16 cellular contexts compared by ENCODE assay signal in genomic region chr14:67485501-67486095, GRCh38. TPM values are rescaled to one million over a fixed set of nuclear protein-coding genes. Genes with fewer than 3 reads are reported as not detected.
DNase-seq lines count a peak whose midpoint lies in the region; ATAC-seq, FAIRE-seq and TF ChIP-seq lines count a peak whose summit lies in the region.
"Had no signal": no experiment of that assay in that cellular context is flagged by ENCODE, and none has a peak within 500 bp of the region (broad histone marks: within the 10 kb centered on the region; RNA-seq: fewer than 3 reads in every experiment).

No MANE protein-coding gene starts in this region.

- ATAC-seq in HepG2 = peak; percentile 43
- ATAC-seq: left cardiac atrium had no signal

- peak overlapping the region in 5 of 11 experiments; percentile 0 to 44 (median 4); a peak in 1 of 22 replicates for H3K9ac ChIP-seq in BLaER1 treated with 17β-estradiol and CSF1 and Interleukin-3, amounts not matched to agents 10 nM and 100 nM
- no peak overlapping the region for H3K9ac ChIP-seq in astrocyte (ENCODE audit: low read length)
- H3K9ac ChIP-seq in HepG2 (ENCODE audit: insufficient read depth, low read depth, low read length) = no peak overlapping the region

- H3K27ac Mint-ChIP-seq in astrocyte (ENCODE audit: unreplicated experiment) = peak overlapping the region; percentile 15

- TF ChIP-seq RAD21 in HepG2 (CRISPR knock-in tag; IDR thresholded peaks at IDR 0.05) = no peak

- no peaks in the 10 kb centered on the region for H3K36me3 Mint-ChIP-seq in astrocyte (ENCODE audit: low read depth, unreplicated experiment)

- H3K27me3 ChIP-seq in BLaER1 treated with 17β-estradiol and CSF1 and Interleukin-3, amounts not matched to agents 10 nM and 100 nM = no peaks in the 10 kb centered on the region
- H3K27me3 ChIP-seq in astrocyte (ENCODE audit: insufficient read depth, low read length) = no peaks in the 10 kb centered on the region
- H3K27me3 ChIP-seq in HepG2 (ENCODE audit: control insufficient read depth in 1 of 2, insufficient read depth in 2 of 2, low read length in 2 of 2) = peaks cover 0 to 10% of the 10 kb centered on the region in 2 experiments; a peak in 3 of 5 replicates
- 0 out of 2 replicates have a peak, but pooled peaks cover 5% of the 10 kb centered on the region for H3K27me3 ChIP-seq in PC-9 (ENCODE audit: insufficient read depth, low read depth)
- H3K27me3 ChIP-seq: dorsolateral prefrontal cortex, sigmoid colon had no signal

- in situ Hi-C loops in HepG2 (cut with HindIII; ENCODE audit: extremely low pct_ligation_motif_present, low pct_unique_long_range_greater_than_20kb) = no loop called here

- H3K79me2 ChIP-seq in astrocyte (ENCODE audit: insufficient read depth, low read length) (no peaks in the 10 kb centered on the region), HepG2 (ENCODE audit: insufficient read depth, low read length) (no peaks in the 10 kb centered on the region), PC-9 (ENCODE audit: low read depth) (no peaks in the 10 kb centered on the region)

- intact Hi-C loops in HepG2 (cut with micrococcal nuclease; ENCODE audit: unreplicated experiment) = no loop called here
- intact Hi-C loops in PC-9 (cut with micrococcal nuclease; ENCODE audit: unreplicated experiment) = no loop called here

- no peaks in the 10 kb centered on the region for H3K36me3 ChIP-seq in BLaER1 treated with 17β-estradiol and CSF1 and Interleukin-3, amounts not matched to agents 10 nM and 100 nM
- H3K36me3 ChIP-seq in astrocyte (ENCODE audit: insufficient read depth, low read length) (no peaks in the 10 kb centered on the region), HepG2 (replicated peaks in 1 of 2; ENCODE audit: control insufficient read depth in 1 of 2, insufficient read depth in 2 of 2, low read length in 2 of 2) (no peaks in the 10 kb centered on the region), PC-9 (ENCODE audit: low read depth) (no peaks in the 10 kb centered on the region)
- H3K36me3 ChIP-seq: sigmoid colon had no signal

- BruUV-seq in HepG2 (replicated peaks; lab: Mats Ljungman, UMichigan) (no TSS peak), PC-9 (replicated peaks; lab: Mats Ljungman, UMichigan) (no TSS peak)

- H3K27me3 Mint-ChIP-seq in astrocyte (ENCODE audit: low read depth, unreplicated experiment) = peaks cover 15% of the 10 kb centered on the region

- H3K9me3 Mint-ChIP-seq in astrocyte (ENCODE audit: unreplicated experiment) = peaks cover 4% of the 10 kb centered on the region

- no peak overlapping the region for H3K4me3 Mint-ChIP-seq in astrocyte (ENCODE audit: unreplicated experiment)

- no peaks in the 10 kb centered on the region for H3K9me2 ChIP-seq in PC-9 (ENCODE audit: insufficient read depth)

- DNase-seq in astrocyte (ENCODE audit: low read depth) (no peak), HepG2 (ENCODE audit: low spot score) (no peak), D341Med (ENCODE audit: low spot score) (no peak), PC-9 (no peak), NCI-H82 treated with DMSO at 0.1 percent for 48 hours (lab: John Stamatoyannopoulos, UW; ENCODE audit: unreplicated experiment) (no peak), T-helper 2 cell (no peak)
- DNase-seq: amniotic stem cell, dorsolateral prefrontal cortex, left cardiac atrium, NCI-H526, SHP77 treated with DMSO at 0.1 percent for 48 hours, sigmoid colon had no signal

- no peaks in the 10 kb centered on the region for H3F3A ChIP-seq in PC-9 (ENCODE audit: insufficient read depth, low read depth)

- 17% methylated on average over 4 of the region's 4 CpGs for WGBS in HepG2 (ENCODE audit: low lambda C conversion rate)

- peak overlapping the region; percentile 8 to 94 (median 68); a peak in 21 of 22 replicates for H3K4me2 ChIP-seq in BLaER1 treated with 17β-estradiol and CSF1 and Interleukin-3, amounts not matched to agents 10 nM and 100 nM
- H3K4me2 ChIP-seq in astrocyte (ENCODE audit: low read length) (no peak overlapping the region), HepG2 (ENCODE audit: low read depth, low read length) (no peak overlapping the region), PC-9 (no peak overlapping the region)

- TF ChIP-seq EP300 in HepG2 (IDR thresholded peaks at IDR 0.05; ENCODE audit: low read depth in 2 of 2, low read length in 2 of 2) = no peak
- no peak for TF ChIP-seq EP300 in HepG2 (CRISPR knock-in tag; IDR thresholded peaks at IDR 0.05; ENCODE audit: borderline replicate concordance)

- CTCF ChIA-PET in HepG2 (lab: Yijun Ruan, JAX; ENCODE audit: low intra/inter-chr PET ratio, low total read pairs) (no interaction called here), PC-9 (lab: Charles Lee) (no interaction called here)

- no peak overlapping the region for H3K4me3 ChIP-seq in BLaER1 treated with 17β-estradiol and CSF1 and Interleukin-3, amounts not matched to agents 10 nM and 100 nM
- no peak overlapping the region for H3K4me3 ChIP-seq in GM12875 (ENCODE audit: low read depth, low read length)
- no peak overlapping the region for H3K4me3 ChIP-seq in astrocyte (ENCODE audit: insufficient read depth, low read depth, low read length)
- no peak overlapping the region for H3K4me3 ChIP-seq in HepG2 (replicated peaks in 1 of 3; ENCODE audit: insufficient read depth in 1 of 3, low read depth in 2 of 3, low read length in 3 of 3)
- H3K4me3 ChIP-seq in PC-9 = no peak overlapping the region
- H3K4me3 ChIP-seq: dorsolateral prefrontal cortex, sigmoid colon had no signal

- H3K9me3 ChIP-seq in BLaER1 treated with 17β-estradiol and CSF1 and Interleukin-3, amounts not matched to agents 10 nM and 100 nM (replicated peaks in 1 of 11) = peaks cover 0 to 6% (median 0%) of the 10 kb centered on the region in 11 experiments; a peak in 3 of 22 replicates
- H3K9me3 ChIP-seq in astrocyte (ENCODE audit: insufficient read depth, low read depth, low read length) (no peaks in the 10 kb centered on the region), HepG2 (ENCODE audit: low read length) (no peaks in the 10 kb centered on the region), PC-9 (ENCODE audit: insufficient read depth, low read depth) (no peaks in the 10 kb centered on the region)
- H3K9me3 ChIP-seq: sigmoid colon had no signal

- POLR2A ChIA-PET in HepG2 (lab: Yijun Ruan, JAX) = no interaction called here
- POLR2A ChIA-PET in PC-9 (lab: Charles Lee; ENCODE audit: unreplicated experiment) = no interaction called here

- peaks cover 47 to 78% (median 71%) of the 10 kb centered on the region in 10 experiments for H3K4me1 ChIP-seq in BLaER1 treated with 17β-estradiol and CSF1 and Interleukin-3, amounts not matched to agents 10 nM and 100 nM
- H3K4me1 ChIP-seq in astrocyte (ENCODE audit: insufficient read depth, low read length) = no peaks in the 10 kb centered on the region
- peaks cover 18% of the 10 kb centered on the region for H3K4me1 ChIP-seq in HepG2 (ENCODE audit: insufficient read depth, low read length)
- no peaks in the 10 kb centered on the region for H3K4me1 ChIP-seq in PC-9 (replicated peaks; ENCODE audit: insufficient read depth)
- H3K4me1 ChIP-seq: sigmoid colon had no signal

- TF ChIP-seq POLR2A in HepG2 (IDR thresholded peaks at IDR 0.05; ENCODE audit: insufficient read depth in 1 of 2, low read depth in 2 of 2, low read length in 2 of 2) = no peak

- 0 out of 2 replicates have a peak, but pooled peaks have one; percentile 4 for TF ChIP-seq CTCF in GM12875 (IDR thresholded peaks at IDR 0.05; ENCODE audit: borderline replicate concordance, insufficient read depth, low read depth, low read length)
- no peak for TF ChIP-seq CTCF in astrocyte (IDR thresholded peaks at IDR 0.05; ENCODE audit: insufficient read depth, low read depth, low read length)
- TF ChIP-seq CTCF in HepG2 (CRISPR knock-in tag; IDR thresholded peaks at IDR 0.05) = no peak
- no peak for TF ChIP-seq CTCF in PC-9 (conservative IDR thresholded peaks at IDR 0.05)

- H2AFZ ChIP-seq in astrocyte (ENCODE audit: low read depth, low read length) (no peak overlapping the region), HepG2 (ENCODE audit: low read length) (no peak overlapping the region), PC-9 (no peak overlapping the region)

- H3K4me1 Mint-ChIP-seq in astrocyte (ENCODE audit: low read depth, unreplicated experiment) = peaks cover 6% of the 10 kb centered on the region

- H3K27ac ChIP-seq in BLaER1 treated with 17β-estradiol and CSF1 and Interleukin-3, amounts not matched to agents 10 nM and 100 nM = peak overlapping the region in 5 of 11 experiments; percentile 3 to 50 (median 35); a peak in 6 of 22 replicates
- H3K27ac ChIP-seq in astrocyte (ENCODE audit: low read depth, low read length) (no peak overlapping the region), HepG2 (ENCODE audit: extremely low read length, insufficient read depth, low read length) (no peak overlapping the region), PC-9 (no peak overlapping the region)
- H3K27ac ChIP-seq: C4-2B, sigmoid colon, VCaP had no signal

- FAIRE-seq in astrocyte (lab: Jason Lieb, UNC) (no peak), HepG2 (lab: Jason Lieb, UNC) (no peak)

- peaks cover 0 to 4% (median 0%) of the 10 kb centered on the region in 11 experiments; a peak in 1 of 22 replicates for H4K20me1 ChIP-seq in BLaER1 treated with 17β-estradiol and CSF1 and Interleukin-3, amounts not matched to agents 10 nM and 100 nM
- H4K20me1 ChIP-seq in astrocyte (ENCODE audit: insufficient read depth, low read length) (no peaks in the 10 kb centered on the region), HepG2 (ENCODE audit: insufficient read depth, low read length) (no peaks in the 10 kb centered on the region), PC-9 (ENCODE audit: insufficient read depth) (no peaks in the 10 kb centered on the region)

RNA-seq across cellular contexts. Expression of gene TMEM229B, which starts 2.9 kb away (rescaled TPM):
- total RNA-seq in astrocyte = 1.3 and 1.8 TPM in 2 replicates
- 0.93 and 1.1 TPM in 2 replicates for total RNA-seq in HepG2 (2016; rRNA removed; fragmentation: Illumina TruSeq; extraction: Trizol)
- total RNA-seq in HepG2 (2016; cell fraction: cytosol; rRNA removed; fragmentation: Illumina TruSeq; extraction: Trizol; ENCODE audit: low read depth) = 0.10 and 0.26 TPM in 2 replicates
- 0.62 and 1.1 TPM in 2 replicates for total RNA-seq in HepG2 (2016; cell fraction: insoluble cytoplasmic fraction; rRNA removed; fragmentation: Illumina TruSeq; extraction: Trizol)
- total RNA-seq in HepG2 (2016; cell fraction: membrane; rRNA removed; fragmentation: Illumina TruSeq; extraction: Trizol) = 0.46 and 0.55 TPM in 2 replicates
- 0.47 and 0.75 TPM in 2 replicates for total RNA-seq in HepG2 (2016; cell fraction: nucleus; rRNA removed; fragmentation: Illumina TruSeq; extraction: Trizol)
- polyA plus RNA-seq in HepG2 (2011; rRNA removed) = 0.69 and 1.6 TPM in 2 replicates
- 0.97 and 1.3 TPM in 2 replicates for polyA plus RNA-seq in HepG2 (2011; cell fraction: cytosol; rRNA removed)
- polyA plus RNA-seq in HepG2 (2011; cell fraction: nucleus; rRNA removed) = 0.92 and 1.5 TPM in 2 replicates
- 0.59 and 2.0 TPM in 2 replicates for polyA plus RNA-seq in HepG2 (2012)
- polyA plus RNA-seq in HepG2 (2016; cell fraction: cytosol; fragmentation: Illumina TruSeq; extraction: Trizol; ENCODE audit: low read depth) = 0.05 and 0.12 TPM in 2 replicates
- polyA plus RNA-seq in HepG2 (2016; cell fraction: insoluble cytoplasmic fraction; fragmentation: Illumina TruSeq; extraction: Trizol; ENCODE audit: low read depth) = 0.37 and 1.0 TPM in 2 replicates
- 0.29 and 0.74 TPM in 2 replicates for polyA plus RNA-seq in HepG2 (2016; cell fraction: membrane; fragmentation: Illumina TruSeq; extraction: Trizol; ENCODE audit: low read depth)
- 0.71 and 1.0 TPM in 2 replicates for polyA plus RNA-seq in HepG2 (2016; cell fraction: nucleus; fragmentation: Illumina TruSeq; extraction: Trizol; ENCODE audit: insufficient read depth, low read depth)
- polyA minus RNA-seq in HepG2 (2011; rRNA and poly(A)+ RNA removed; ENCODE audit: low replicate concordance) = 0.19 and 7.1 TPM in 2 replicates
- polyA minus RNA-seq in HepG2 (2011; cell fraction: cytosol; rRNA and poly(A)+ RNA removed) = 0.44 and 1.3 TPM in 2 replicates
- 3.2 and 4.6 TPM in 2 replicates for polyA minus RNA-seq in HepG2 (2011; cell fraction: nucleus; rRNA and poly(A)+ RNA removed)
- 1.2 and 1.6 TPM in 2 replicates for total RNA-seq in PC-9 (2021)

RNA-seq across cellular contexts. Expression of gene PLEKHH1, which starts 47.5 kb away (rescaled TPM):
- total RNA-seq in astrocyte = 2.3 and 3.3 TPM in 2 replicates
- 4.8 and 8.6 TPM in 2 replicates for total RNA-seq in HepG2 (2016; rRNA removed; fragmentation: Illumina TruSeq; extraction: Trizol)
- total RNA-seq in HepG2 (2016; cell fraction: cytosol; rRNA removed; fragmentation: Illumina TruSeq; extraction: Trizol; ENCODE audit: low read depth) = 3.3 and 4.8 TPM in 2 replicates
- 4.6 and 7.6 TPM in 2 replicates for total RNA-seq in HepG2 (2016; cell fraction: insoluble cytoplasmic fraction; rRNA removed; fragmentation: Illumina TruSeq; extraction: Trizol)
- 3.6 and 3.9 TPM in 2 replicates for total RNA-seq in HepG2 (2016; cell fraction: membrane; rRNA removed; fragmentation: Illumina TruSeq; extraction: Trizol)
- 12.0 and 12.8 TPM in 2 replicates for total RNA-seq in HepG2 (2016; cell fraction: nucleus; rRNA removed; fragmentation: Illumina TruSeq; extraction: Trizol)
- 15.4 and 15.8 TPM in 2 replicates for polyA plus RNA-seq in HepG2 (2011; rRNA removed)
- polyA plus RNA-seq in HepG2 (2011; cell fraction: cytosol; rRNA removed) = 5.2 and 5.8 TPM in 2 replicates
- 49.9 and 50.8 TPM in 2 replicates for polyA plus RNA-seq in HepG2 (2011; cell fraction: nucleus; rRNA removed)
- 7.8 and 9.0 TPM in 2 replicates for polyA plus RNA-seq in HepG2 (2012)
- polyA plus RNA-seq in HepG2 (2016; cell fraction: cytosol; fragmentation: Illumina TruSeq; extraction: Trizol; ENCODE audit: low read depth) = 0.53 and 0.76 TPM in 2 replicates
- 4.0 and 7.4 TPM in 2 replicates for polyA plus RNA-seq in HepG2 (2016; cell fraction: insoluble cytoplasmic fraction; fragmentation: Illumina TruSeq; extraction: Trizol; ENCODE audit: low read depth)
- 1.5 TPM in 2 replicates for polyA plus RNA-seq in HepG2 (2016; cell fraction: membrane; fragmentation: Illumina TruSeq; extraction: Trizol; ENCODE audit: low read depth)
- polyA plus RNA-seq in HepG2 (2016; cell fraction: nucleus; fragmentation: Illumina TruSeq; extraction: Trizol; ENCODE audit: insufficient read depth, low read depth) = 35.8 and 36.7 TPM in 2 replicates
- 14.0 and 15.2 TPM in 2 replicates for polyA minus RNA-seq in HepG2 (2011; rRNA and poly(A)+ RNA removed; ENCODE audit: low replicate concordance)
- polyA minus RNA-seq in HepG2 (2011; cell fraction: cytosol; rRNA and poly(A)+ RNA removed) = 4.4 and 6.2 TPM in 2 replicates
- 22.7 and 29.6 TPM in 2 replicates for polyA minus RNA-seq in HepG2 (2011; cell fraction: nucleus; rRNA and poly(A)+ RNA removed)
- total RNA-seq in PC-9 (2021) = 13.6 and 18.5 TPM in 2 replicates

Comparison
In these comparisons a context has a peak if more than half of its experiments do, and no peak if none do; other contexts are left out.
1. H3K4me2 ChIP-seq: peak in BLaER1 treated with 17β-estradiol and CSF1 and Interleukin-3, amounts not matched to agents 10 nM and 100 nM (11 of 11); none in astrocyte (single experiment), HepG2 (single experiment) and PC-9 (single experiment).